Comparison of ENCODE assay signal across 14 cellular contexts in genomic region chr4:173237152-173237551, GRCh38.
DNase-seq lines count a peak whose midpoint lies in the region; ATAC-seq and TF ChIP-seq lines count a peak whose summit lies in the region.
"Had no signal": no experiment of that assay in that cellular context is flagged by ENCODE, and none has a peak within 500 bp of the region (broad histone marks: within the 10 kb centered on the region; RNA-seq: fewer than 3 reads in every experiment).

No MANE protein-coding gene starts in this region.

- TF ChIP-seq CTCF in AG04450 (IDR thresholded peaks at IDR 0.05; ENCODE audit: low read depth, low read length), result peak; percentile 28; the same call in 1 of the 2 replicates

- H3K36me3 Mint-ChIP-seq in T-cell, result peaks cover 4% of the 10 kb centered on the region

- CTCF ChIA-PET in AG04450 (lab: Charles Lee), result interaction anchor here (0.6 to 2.2 kb wide), 4 partner anchors 19 to 224 kb away, joined by 3 to 13 read pairs (median 6); no protein-coding TSS in a partner anchor
- CTCF ChIA-PET in T-cell (lab: Charles Lee), result no interaction called here

- H3K27ac ChIP-seq in AG04450 (ENCODE audit: low read depth, low read length) (no peak overlapping the region), iPS-20b (ENCODE audit: low read length) (peak overlapping the region; percentile 27), aorta (ENCODE audit: low read depth in 1 of 2, low read length in 2 of 2) (no peak overlapping the region)
- H3K27ac ChIP-seq: RWPE1 had no signal

- no peaks in the 10 kb centered on the region for H3K27me3 Mint-ChIP-seq in T-cell
- H3K27me3 Mint-ChIP-seq: activated T-helper 17 cell treated with anti-CD3 and anti-CD28 coated beads, Interleukin-2, amount 50 U/mL, for 72 hours had no signal

- POLR2A ChIA-PET in AG04450 (lab: Yijun Ruan, JAX) (no interaction called here), T-cell (lab: Charles Lee) (no interaction called here)

- H3K27me3 ChIP-seq in AG04450 (ENCODE audit: control insufficient read depth, insufficient read depth, low read length) (no peaks in the 10 kb centered on the region), iPS-20b (ENCODE audit: insufficient read depth, low read length) (no peaks in the 10 kb centered on the region), aorta (ENCODE audit: control insufficient read depth in 1 of 2, insufficient read depth in 2 of 2, low read length in 1 of 2) (no peaks in the 10 kb centered on the region)

- no peak for ATAC-seq in T-cell (replicated peaks in 1 of 4)
- no peak for ATAC-seq in aorta (ENCODE audit: low FRiP score)
- ATAC-seq: activated T-helper 17 cell treated with anti-CD3 and anti-CD28 coated beads, Interleukin-2, amount 50 U/mL, for 72 hours had no signal

- H3K27ac Mint-ChIP-seq in T-cell, result no peak overlapping the region
- H3K27ac Mint-ChIP-seq: activated T-helper 17 cell treated with anti-CD3 and anti-CD28 coated beads, Interleukin-2, amount 50 U/mL, for 72 hours had no signal

- no peaks in the 10 kb centered on the region for H3K9me3 Mint-ChIP-seq in T-cell
- H3K9me3 Mint-ChIP-seq: activated T-helper 17 cell treated with anti-CD3 and anti-CD28 coated beads, Interleukin-2, amount 50 U/mL, for 72 hours had no signal

- H3K36me3 ChIP-seq in iPS-20b (ENCODE audit: insufficient read depth, low read depth, low read length), result peaks cover 21% of the 10 kb centered on the region
- H3K36me3 ChIP-seq in aorta (ENCODE audit: control insufficient read depth in 1 of 2, insufficient read depth in 2 of 2, low read length in 1 of 2), result no peaks in the 10 kb centered on the region

- DNase-seq in AG04450 (ENCODE audit: low read depth, low spot score), result no peak
- DNase-seq in H4 (ENCODE audit: low spot score), result peak; percentile 12
- peak; percentile 36 for DNase-seq in RPMI7951 (ENCODE audit: low read depth)
- DNase-seq in T-cell, result no peak
- no peak for DNase-seq in aorta
- no peak for DNase-seq in stimulated activated CD4-positive, alpha-beta T cell treated with anti-CD3 and anti-CD28 coated beads, Interleukin-4, amount 100 ng/mL, for 1 hour
- DNase-seq in activated CD4-positive, CD25-positive, alpha-beta regulatory T cell treated with anti-CD3 and anti-CD28 coated beads, Interleukin-2, amount 50 U/mL, for 72 hours, result no peak
- DNase-seq: activated CD4-positive, alpha-beta T cell treated with anti-CD3 and anti-CD28 coated beads, Interleukin-2, amount 50 U/mL, for 48 hours; anterior cingulate cortex; mesenchymal stem cell; NCI-H748 treated with DMSO at 0.1 percent for 48 hours had no signal

- H3K4me1 ChIP-seq in iPS-20b (ENCODE audit: insufficient read depth, low read length) (peaks cover 36% of the 10 kb centered on the region), aorta (ENCODE audit: control insufficient read depth in 1 of 2, insufficient read depth in 2 of 2, low read length in 2 of 2) (peaks cover 0 to 2% of the 10 kb centered on the region in 2 donors)

- H3K4me1 Mint-ChIP-seq in T-cell, result peaks cover 10 to 18% (median 15%) of the 10 kb centered on the region in 3 donors

- no peak overlapping the region for H3K4me3 Mint-ChIP-seq in T-cell
- H3K4me3 Mint-ChIP-seq: activated T-helper 17 cell treated with anti-CD3 and anti-CD28 coated beads, Interleukin-2, amount 50 U/mL, for 72 hours had no signal

- H3K4me3 ChIP-seq in AG04450 (ENCODE audit: low read depth, low read length), result no peak overlapping the region
- H3K4me3 ChIP-seq in iPS-20b (ENCODE audit: low read length), result no peak overlapping the region
- H3K4me3 ChIP-seq in aorta (ENCODE audit: low read length in 2 of 2), result no peak overlapping the region

- WGBS in aorta, 2 donors, result 56 to 63% methylated on average over 2 of the region's 2 CpGs

- H3K9ac ChIP-seq in iPS-20b (ENCODE audit: low read depth, low read length), result no peak overlapping the region

- no peaks in the 10 kb centered on the region for H3K9me3 ChIP-seq in AG04450 (ENCODE audit: control insufficient read depth, insufficient read depth, low read length)
- no peaks in the 10 kb centered on the region for H3K9me3 ChIP-seq in iPS-20b (ENCODE audit: insufficient read depth, low read depth, low read length)
- no peaks in the 10 kb centered on the region for H3K9me3 ChIP-seq in aorta (ENCODE audit: control insufficient read depth, low read length)

- intact Hi-C loops in aorta (cut with DNase I), result no loop called here

Comparison
In these comparisons a context has a peak if more than half of its experiments do, and no peak if none do; other contexts are left out.
1. DNase-seq: peak in H4 (single experiment) and RPMI7951 (single experiment); none in AG04450 (single experiment), T-cell (0 of 34), aorta (0 of 2), stimulated activated CD4-positive, alpha-beta T cell treated with anti-CD3 and anti-CD28 coated beads, Interleukin-4, amount 100 ng/mL, for 1 hour (single experiment) and activated CD4-positive, CD25-positive, alpha-beta regulatory T cell treated with anti-CD3 and anti-CD28 coated beads, Interleukin-2, amount 50 U/mL, for 72 hours (single experiment).